19 cellular contexts compared by ENCODE assay signal in the genomic region with DNA sequence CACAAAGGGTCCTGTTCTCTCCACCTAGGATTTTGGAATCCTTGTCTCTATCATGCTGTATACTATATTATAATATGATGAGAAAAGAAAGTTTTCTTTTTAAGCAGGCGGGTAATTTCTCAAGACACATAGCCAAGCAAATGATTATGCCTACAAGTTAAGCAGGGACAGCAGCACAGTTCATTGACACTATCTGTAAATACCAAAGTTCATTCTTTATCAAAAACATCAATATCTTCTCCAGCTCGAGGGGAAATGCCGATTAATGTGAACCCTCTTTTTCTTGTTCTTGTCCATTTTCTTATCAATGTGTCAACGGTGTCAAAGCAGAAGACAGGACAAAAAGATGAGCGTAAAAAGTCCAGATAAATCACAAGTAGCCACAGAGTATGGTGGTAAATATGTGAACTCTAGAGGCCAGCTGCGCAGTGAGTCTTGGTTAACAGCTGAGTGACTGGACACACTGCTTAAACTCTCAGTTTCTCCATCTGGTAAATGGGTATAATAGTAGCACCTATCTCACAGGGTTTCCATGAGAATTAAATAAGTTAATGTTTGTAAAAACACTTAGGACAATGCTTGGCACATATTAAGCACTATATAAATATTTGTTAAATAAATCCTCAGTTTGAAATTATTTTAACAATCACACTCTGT. TPM values are rescaled to one million over a fixed set of nuclear protein-coding genes. Genes with fewer than 3 reads are reported as not detected.
DNase-seq lines count a peak whose midpoint lies in the region; ATAC-seq and TF ChIP-seq lines count a peak whose summit lies in the region.
"Had no signal": no experiment of that assay in that cellular context is flagged by ENCODE, and none has a peak within 500 bp of the region (broad histone marks: within the 10 kb centered on the region; RNA-seq: fewer than 3 reads in every experiment).

No MANE protein-coding gene starts in this region.

- intact Hi-C loops in activated CD4-positive, alpha-beta T cell treated with anti-CD3 and anti-CD28 coated beads, Interleukin-2, amount 10 ng/mL, durations not matched to agents 24 days and 14 days (cut with micrococcal nuclease), result loop anchor here (1.0 to 10.0 kb wide), 6 partner anchors 8 to 717 kb away; a partner anchor contains a TSS

- H3K36me3 ChIP-seq in MM.1S (replicated peaks; ENCODE audit: insufficient read depth, low read length), result no peaks in the 10 kb centered on the region
- no peaks in the 10 kb centered on the region for H3K36me3 ChIP-seq in liver (ENCODE audit: control insufficient read depth in 4 of 4, insufficient read depth in 3 of 4, low read depth in 1 of 4, low read length in 3 of 4)
- H3K36me3 ChIP-seq: uterus had no signal

- H3K4me1 Mint-ChIP-seq in activated CD4-positive, alpha-beta T cell treated with anti-CD3 and anti-CD28 coated beads, Interleukin-2, amount 10 ng/mL, durations not matched to agents 24 days and 14 days, result peaks cover 43% of the 10 kb centered on the region

- H3K27me3 Mint-ChIP-seq in activated CD4-positive, alpha-beta T cell treated with anti-CD3 and anti-CD28 coated beads, Interleukin-2, amount 10 ng/mL, durations not matched to agents 24 days and 14 days, result peaks cover 1% of the 10 kb centered on the region

- WGBS in liver, result 28% methylated on average over 6 of the region's 6 CpGs

- DNase-seq in activated CD4-positive, alpha-beta T cell treated with anti-CD3 and anti-CD28 coated beads, Interleukin-2, amount 10 ng/mL, durations not matched to agents 24 days and 14 days, result no peak
- DNase-seq in activated CD4-positive, alpha-beta T cell treated with anti-CD3 and anti-CD28 coated beads, Interleukin-2, amount 50 U/mL, for 4 hours, result no peak
- DNase-seq in MM.1S (no peak), SK-N-DZ (ENCODE audit: low spot score) (no peak)
- DNase-seq: body of pancreas, C1 segment of cervical spinal cord, foreskin melanocyte, GM23248, left cardiac atrium, NCI-H187 treated with DMSO at 0.1 percent for 48 hours, occipital lobe, right cardiac atrium, RPMI8226, uterus had no signal

- no peak for TF ChIP-seq POLR2A in GM18505 (IDR thresholded peaks at IDR 0.05; ENCODE audit: borderline replicate concordance, extremely low read depth, insufficient read depth, insufficient read length)

- H3K4me2 ChIP-seq in MM.1S (ENCODE audit: low read depth, low read length), result peak overlapping the region; percentile 21; the same call in 1 of the 2 replicates

- H3K79me2 ChIP-seq in MM.1S (ENCODE audit: low read length), result no peaks in the 10 kb centered on the region

- no peak for TF ChIP-seq CTCF in MM.1S (IDR thresholded peaks at IDR 0.05; ENCODE audit: low read length)
- TF ChIP-seq CTCF in liver (IDR thresholded peaks at IDR 0.05; ENCODE audit: low read depth, low read length, missing input control), result no peak

- peaks cover 2% of the 10 kb centered on the region for H3K36me3 Mint-ChIP-seq in activated CD4-positive, alpha-beta T cell treated with anti-CD3 and anti-CD28 coated beads, Interleukin-2, amount 10 ng/mL, durations not matched to agents 24 days and 14 days (ENCODE audit: low read depth)

- H3K4me1 ChIP-seq in MM.1S (ENCODE audit: low read length), result peaks cover 13% of the 10 kb centered on the region; the same call in 1 of the 2 replicates
- peaks cover 2 to 10% (median 9%) of the 10 kb centered on the region in 4 donors for H3K4me1 ChIP-seq in liver (ENCODE audit: control insufficient read depth in 4 of 4, insufficient read depth in 4 of 4, low read length in 3 of 4)
- H3K4me1 ChIP-seq: body of pancreas, uterus had no signal

- H3K27me3 ChIP-seq in MM.1S (replicated peaks; ENCODE audit: insufficient read depth, low read length) (no peaks in the 10 kb centered on the region), liver (ENCODE audit: control insufficient read depth in 4 of 4, insufficient read depth in 4 of 4, low read length in 3 of 4) (no peaks in the 10 kb centered on the region)
- H3K27me3 ChIP-seq: body of pancreas, uterus had no signal

- no peak overlapping the region for H2AFZ ChIP-seq in MM.1S (ENCODE audit: low read length)
- H2AFZ ChIP-seq: GM23248 had no signal

- no peaks in the 10 kb centered on the region for H4K20me1 ChIP-seq in MM.1S (ENCODE audit: insufficient read depth, low read length)

- H3K9me3 ChIP-seq in MM.1S (replicated peaks; ENCODE audit: insufficient read depth, low read length), result no peaks in the 10 kb centered on the region
- no peaks in the 10 kb centered on the region for H3K9me3 ChIP-seq in liver (ENCODE audit: control insufficient read depth in 4 of 4, low read length in 3 of 4)
- H3K9me3 ChIP-seq: body of pancreas, uterus had no signal

- no peaks in the 10 kb centered on the region for H3K9me2 ChIP-seq in MM.1S (replicated peaks; ENCODE audit: insufficient read depth, low read length)

- ATAC-seq in GM21390 (IDR thresholded peaks at IDR 0.05; ENCODE audit: unreplicated experiment), result peak; percentile 31
- no peak for ATAC-seq in GM18505 (IDR thresholded peaks at IDR 0.05; ENCODE audit: unreplicated experiment)
- no peak for ATAC-seq in GM21528 (IDR thresholded peaks at IDR 0.05; ENCODE audit: low FRiP score, unreplicated experiment)
- ATAC-seq: body of pancreas, left cardiac atrium, right cardiac atrium had no signal

- peak overlapping the region; percentile 44 for H3K4me3 Mint-ChIP-seq in activated CD4-positive, alpha-beta T cell treated with anti-CD3 and anti-CD28 coated beads, Interleukin-2, amount 10 ng/mL, durations not matched to agents 24 days and 14 days

- H3K27ac Mint-ChIP-seq in activated CD4-positive, alpha-beta T cell treated with anti-CD3 and anti-CD28 coated beads, Interleukin-2, amount 10 ng/mL, durations not matched to agents 24 days and 14 days, result no peak overlapping the region

- peaks cover 11% of the 10 kb centered on the region for H3K9me3 Mint-ChIP-seq in activated CD4-positive, alpha-beta T cell treated with anti-CD3 and anti-CD28 coated beads, Interleukin-2, amount 10 ng/mL, durations not matched to agents 24 days and 14 days

- H3K9ac ChIP-seq in MM.1S (ENCODE audit: low read length) (no peak overlapping the region), liver (ENCODE audit: low read depth in 1 of 2, low read length in 2 of 2) (no peak overlapping the region)
- H3K9ac ChIP-seq: GM23248 had no signal

- H3K27ac ChIP-seq in MM.1S (ENCODE audit: low read length), result peak overlapping the region; percentile 16; the same call in 1 of the 2 replicates
- H3K27ac ChIP-seq in liver (ENCODE audit: low read depth in 1 of 2, low read length in 2 of 2), result no peak overlapping the region
- H3K27ac ChIP-seq: body of pancreas, coronary artery, GM23248, uterus had no signal

- TF ChIP-seq RAD21 in liver (IDR thresholded peaks at IDR 0.05), result no peak

- peaks cover 9% of the 10 kb centered on the region for H3F3A ChIP-seq in MM.1S (ENCODE audit: insufficient read depth, low read length)

- H3K4me3 ChIP-seq in MM.1S (ENCODE audit: low read length) (no peak overlapping the region), liver (ENCODE audit: low read depth in 1 of 3, low read length in 3 of 3) (no peak overlapping the region)
- H3K4me3 ChIP-seq: body of pancreas, coronary artery, GM23248, uterus had no signal

TF ChIP-seq in liver, 16 proteins besides CTCF, POLR2A, EP300 and RAD21:
- TF ChIP-seq JUND (IDR thresholded peaks at IDR 0.05) (peak in 1 of 2 donors; percentile 55), HNF4A (conservative IDR thresholded peaks at IDR 0.05) (peak; percentile 54 to 78), SP1 (IDR thresholded peaks at IDR 0.05) (peak; percentile 15), RXRA (IDR thresholded peaks at IDR 0.05) (peak; percentile 68 to 82), FOXA2 (IDR thresholded peaks at IDR 0.05) (no peak)
- TF ChIP-seq, protein P1, sequence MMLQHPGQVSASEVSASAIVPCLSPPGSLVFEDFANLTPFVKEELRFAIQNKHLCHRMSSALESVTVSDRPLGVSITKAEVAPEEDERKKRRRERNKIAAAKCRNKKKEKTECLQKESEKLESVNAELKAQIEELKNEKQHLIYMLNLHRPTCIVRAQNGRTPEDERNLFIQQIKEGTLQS (IDR thresholded peaks at IDR 0.05), result no peak

RNA-seq across cellular contexts. Expression of a gene that starts 30.9 kb away (rescaled TPM):
- total RNA-seq in activated CD4-positive, alpha-beta T cell treated with anti-CD3 and anti-CD28 coated beads, Interleukin-2, amount 10 ng/mL, durations not matched to agents 24 days and 14 days, result 0.19 and 0.21 TPM in 2 replicates
- under 1 TPM in 1 of 2 donors, not detected in 1; 0.56 TPM for total RNA-seq in liver
- not detected for polyA plus RNA-seq in liver
- polyA plus RNA-seq in SK-N-DZ (2014; cell fraction: cytosol; rRNA removed), result not detected in 2 replicates
- polyA plus RNA-seq in SK-N-DZ (2014; cell fraction: nucleus; rRNA removed), result not detected in 2 replicates
- polyA plus RNA-seq: GM23248 had no signal
